8 cellular contexts compared by ENCODE assay signal in the genomic region with DNA sequence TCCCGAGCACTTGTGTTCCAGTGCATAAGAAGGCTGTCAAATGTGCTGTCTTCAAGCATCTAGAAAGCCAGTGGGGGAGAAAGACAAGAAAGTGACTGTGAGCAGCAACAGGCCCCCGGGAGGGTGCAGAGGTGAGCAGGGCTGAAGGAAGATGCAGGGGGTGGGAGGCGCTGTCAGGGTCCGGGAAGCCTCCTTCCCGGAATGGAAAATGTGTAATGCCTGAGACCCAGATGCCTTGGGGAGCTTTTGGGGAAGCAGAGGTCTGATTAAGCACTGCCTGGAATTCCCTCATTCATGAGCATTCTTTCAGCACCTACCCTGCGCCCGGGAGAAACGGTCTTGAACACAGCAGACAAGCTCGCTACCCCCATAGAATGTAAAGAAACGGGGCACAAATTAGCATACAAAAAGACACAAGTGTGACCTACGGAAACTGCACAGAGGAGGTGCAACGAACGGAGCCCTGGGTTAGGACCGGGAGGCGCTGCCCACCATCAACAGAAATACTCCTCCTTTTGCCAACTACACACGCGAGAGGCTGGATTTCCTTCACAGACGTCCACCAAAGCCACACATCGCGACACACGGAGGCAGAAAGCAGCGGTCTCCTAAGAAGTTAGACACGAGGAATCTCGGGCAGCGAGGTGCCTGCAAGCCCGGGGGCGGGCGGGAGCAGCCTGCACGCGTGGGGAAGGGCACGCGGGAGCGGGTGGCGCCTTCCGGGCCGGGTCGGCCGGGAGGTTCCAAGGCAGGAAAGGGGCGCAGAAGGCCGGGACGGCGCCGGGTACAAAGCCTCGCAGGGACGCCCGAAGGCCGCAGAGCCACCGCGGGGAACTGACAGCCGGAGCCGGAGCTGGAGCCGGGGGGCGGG. TPM values are rescaled to one million over a fixed set of nuclear protein-coding genes. Genes with fewer than 3 reads are reported as not detected.
DNase-seq lines count a peak whose midpoint lies in the region; ATAC-seq and TF ChIP-seq lines count a peak whose summit lies in the region.

No MANE protein-coding gene starts in this region.

- no peaks in the 10 kb centered on the region for H3K27me3 Mint-ChIP-seq in HFFc6 (ENCODE audit: insufficient read depth)
- no peaks in the 10 kb centered on the region for H3K27me3 Mint-ChIP-seq in activated CD4-positive, alpha-beta memory T cell treated with anti-CD3 and anti-CD28 coated beads, Interleukin-2, amount 10 ng/mL, durations not matched to agents 7 days and 5 days

- H3K4me3 Mint-ChIP-seq in HFFc6: peak overlapping the region; percentile 91
- H3K4me3 Mint-ChIP-seq in activated CD4-positive, alpha-beta memory T cell treated with anti-CD3 and anti-CD28 coated beads, Interleukin-2, amount 10 ng/mL, durations not matched to agents 7 days and 5 days: peak overlapping the region; percentile 99

- TF ChIP-seq CTCF in BJ (IDR thresholded peaks at IDR 0.05; ENCODE audit: insufficient read depth, low read depth, low read length) (no peak), HFFc6 (IDR thresholded peaks at IDR 0.05) (no peak), GM20000 (IDR thresholded peaks at IDR 0.05; ENCODE audit: extremely low read depth, missing control alignments) (no peak)

- CTCF ChIA-PET in BJ (lab: Yijun Ruan, JAX): interaction anchor here (1.5 kb wide), 1 partner anchor 15 kb away, joined by 3 read pairs; no protein-coding TSS in a partner anchor
- CTCF ChIA-PET in activated CD4-positive, alpha-beta memory T cell treated with anti-CD3 and anti-CD28 coated beads, Interleukin-2, amount 10 ng/mL, durations not matched to agents 7 days and 5 days (lab: Charles Lee): interaction anchor here (0.7 kb wide), 1 partner anchor 8 kb away, joined by 3 read pairs; no protein-coding TSS in a partner anchor

- POLR2A ChIA-PET in BJ (lab: Charles Lee): no interaction called here
- POLR2A ChIA-PET in activated CD4-positive, alpha-beta memory T cell treated with anti-CD3 and anti-CD28 coated beads, Interleukin-2, amount 10 ng/mL, durations not matched to agents 7 days and 5 days (lab: Charles Lee): interaction anchor here (3.7 to 5.8 kb wide), 2 partner anchors 35 to 38 kb away, joined by 18 to 136 read pairs; no protein-coding TSS in a partner anchor

- peaks cover 22% of the 10 kb centered on the region for H3K4me1 Mint-ChIP-seq in HFFc6 (ENCODE audit: low read depth)
- H3K4me1 Mint-ChIP-seq in activated CD4-positive, alpha-beta memory T cell treated with anti-CD3 and anti-CD28 coated beads, Interleukin-2, amount 10 ng/mL, durations not matched to agents 7 days and 5 days: peaks cover 31% of the 10 kb centered on the region

- no peaks in the 10 kb centered on the region for H3K9me3 Mint-ChIP-seq in HFFc6
- no peaks in the 10 kb centered on the region for H3K9me3 Mint-ChIP-seq in activated CD4-positive, alpha-beta memory T cell treated with anti-CD3 and anti-CD28 coated beads, Interleukin-2, amount 10 ng/mL, durations not matched to agents 7 days and 5 days

- H3K36me3 ChIP-seq in BJ (ENCODE audit: control insufficient read depth, insufficient read depth, low read length) (peaks cover 2% of the 10 kb centered on the region), esophagus (ENCODE audit: control insufficient read depth in 2 of 2, insufficient read depth in 2 of 2, low read length in 1 of 2) (no peaks in the 10 kb centered on the region), urinary bladder (ENCODE audit: insufficient read depth) (no peaks in the 10 kb centered on the region)

- H3K4me3 ChIP-seq in BJ (ENCODE audit: low read depth, low read length) (peak overlapping the region; percentile 85), esophagus (ENCODE audit: low read depth in 1 of 2, low read length in 2 of 2) (peak overlapping the region; percentile 67 to 86), urinary bladder (ENCODE audit: low read depth, low read length) (peak overlapping the region; percentile 76)

- H3K36me3 Mint-ChIP-seq in HFFc6 (ENCODE audit: low read depth): no peaks in the 10 kb centered on the region
- H3K36me3 Mint-ChIP-seq in activated CD4-positive, alpha-beta memory T cell treated with anti-CD3 and anti-CD28 coated beads, Interleukin-2, amount 10 ng/mL, durations not matched to agents 7 days and 5 days (ENCODE audit: low read depth): peaks cover 22% of the 10 kb centered on the region

- no peaks in the 10 kb centered on the region for H3K9me3 ChIP-seq in esophagus (ENCODE audit: control insufficient read depth in 2 of 2, insufficient read depth in 1 of 2, low read depth in 1 of 2, low read length in 1 of 2)

- no peaks in the 10 kb centered on the region for H3K27me3 ChIP-seq in BJ (ENCODE audit: control insufficient read depth, insufficient read depth, low read length)
- H3K27me3 ChIP-seq in esophagus (ENCODE audit: control insufficient read depth in 1 of 2, insufficient read depth in 2 of 2, low read length in 2 of 2): no peaks in the 10 kb centered on the region

- peak overlapping the region in 1 of 2 donors; percentile 92 for H3K27ac ChIP-seq in esophagus (ENCODE audit: low read depth in 2 of 2, low read length in 1 of 2)
- no peak overlapping the region for H3K27ac ChIP-seq in urinary bladder (ENCODE audit: low read depth)

- no peak for DNase-seq in BJ (ENCODE audit: low read depth)
- DNase-seq in HFFc6: peak; percentile 36
- peak; percentile 52 for DNase-seq in activated CD4-positive, alpha-beta memory T cell treated with anti-CD3 and anti-CD28 coated beads, Interleukin-2, amount 10 ng/mL, durations not matched to agents 7 days and 5 days
- DNase-seq in myocyte (ENCODE audit: low read depth): peak; percentile 42
- no peak for DNase-seq in GM20000 (ENCODE audit: low spot score)

- peak overlapping the region; percentile 80 for H3K27ac Mint-ChIP-seq in HFFc6
- peak overlapping the region; percentile 74 for H3K27ac Mint-ChIP-seq in activated CD4-positive, alpha-beta memory T cell treated with anti-CD3 and anti-CD28 coated beads, Interleukin-2, amount 10 ng/mL, durations not matched to agents 7 days and 5 days

- ATAC-seq in HG02973 (IDR thresholded peaks at IDR 0.05; ENCODE audit: unreplicated experiment): no peak

- WGBS in esophagus, 2 donors: 10 to 11% methylated on average over 51 to 53 of the region's 53 CpGs
- WGBS in urinary bladder: 9% methylated on average over 53 of the region's 53 CpGs

- peaks cover 0 to 6% of the 10 kb centered on the region in 2 donors for H3K4me1 ChIP-seq in esophagus (ENCODE audit: control insufficient read depth in 2 of 2, insufficient read depth in 2 of 2, low read length in 1 of 2)
- peaks cover 2% of the 10 kb centered on the region for H3K4me1 ChIP-seq in urinary bladder (ENCODE audit: insufficient read depth)

RNA-seq across cellular contexts. Expression of a gene that starts 1.1 kb away (rescaled TPM):
- 1.8 and 4.3 TPM in 2 replicates for polyA plus RNA-seq in BJ (2011; rRNA removed)
- 5.1 and 5.5 TPM in 2 replicates for polyA minus RNA-seq in BJ (2011; rRNA and poly(A)+ RNA removed)
- total RNA-seq in HFFc6 (2021; fragmentation: NEBNext Ultra II Directional; extraction: Animal tissue kit (Norgen Biotek cat#: 25700)): 1 to 10 TPM; 5.0 to 6.8 (median 6.0) TPM
- total RNA-seq in activated CD4-positive, alpha-beta memory T cell treated with anti-CD3 and anti-CD28 coated beads, Interleukin-2, amount 10 ng/mL, durations not matched to agents 7 days and 5 days: 10 to 100 TPM; 18.1 to 19.1 TPM
- 1 to 10 TPM; 2.9 to 4.4 TPM for polyA plus RNA-seq in esophagus
- 2.9 and 4.4 TPM in 2 replicates for total RNA-seq in myocyte
- 7.7 TPM for polyA plus RNA-seq in myocyte (2012)
- 6.8 TPM for total RNA-seq in urinary bladder
- 5.1 TPM for polyA plus RNA-seq in urinary bladder

RNA-seq across cellular contexts. Expression of a gene that starts 54.5 kb away (rescaled TPM):
- 6.7 and 10.3 TPM in 2 replicates for polyA plus RNA-seq in BJ (2011; rRNA removed)
- 3.8 and 4.5 TPM in 2 replicates for polyA minus RNA-seq in BJ (2011; rRNA and poly(A)+ RNA removed)
- 10 to 100 TPM in 4 of 6 experiments, 1 to 10 TPM in 2; 8.0 to 12.6 (median 10.7) TPM for total RNA-seq in HFFc6 (2021; fragmentation: NEBNext Ultra II Directional; extraction: Animal tissue kit (Norgen Biotek cat#: 25700))
- total RNA-seq in activated CD4-positive, alpha-beta memory T cell treated with anti-CD3 and anti-CD28 coated beads, Interleukin-2, amount 10 ng/mL, durations not matched to agents 7 days and 5 days: 100 to 1,000 TPM; 284 to 286 TPM
- 1 to 10 TPM; 2.2 to 2.8 TPM for polyA plus RNA-seq in esophagus
- total RNA-seq in myocyte: 1.2 and 1.8 TPM in 2 replicates
- 3.0 TPM for polyA plus RNA-seq in myocyte (2012)
- total RNA-seq in urinary bladder: 3.8 TPM
- 13.0 TPM for polyA plus RNA-seq in urinary bladder

Comparison
In these comparisons a context has a peak if more than half of its experiments do, and no peak if none do; other contexts are left out.
1. DNase-seq: peak in HFFc6 (single experiment), activated CD4-positive, alpha-beta memory T cell treated with anti-CD3 and anti-CD28 coated beads, Interleukin-2, amount 10 ng/mL, durations not matched to agents 7 days and 5 days (single experiment) and myocyte (single experiment); none in BJ (single experiment) and GM20000 (single experiment).
2. RNA of a gene that starts 54.5 kb away (total RNA-seq): 284 to 286 TPM in activated CD4-positive, alpha-beta memory T cell treated with anti-CD3 and anti-CD28 coated beads, Interleukin-2, amount 10 ng/mL, durations not matched to agents 7 days and 5 days; 8.0 to 12.6 TPM in HFFc6, 3.8 TPM in urinary bladder (single experiment) and 1.2 to 1.8 TPM in myocyte; every median in the first group is over 10 times any median in the second.
3. Peak in every context shown above with its lines, with median percentiles within 50 percentile points of each other: H3K4me3 ChIP-seq.